10 cellular contexts compared by ENCODE assay signal in genomic region chr2:102060047-102060446, GRCh38.
"Had no signal": no experiment of that assay in that cellular context is flagged by ENCODE, and none has a peak within 500 bp of the region (broad histone marks: within the 10 kb centered on the region; RNA-seq: fewer than 3 reads in every experiment).

No MANE protein-coding gene starts in this region.

- H3K9me3 ChIP-seq: tibial nerve had no signal

- H3K9me3 Mint-ChIP-seq: activated T-helper 1 cell treated with anti-CD3 and anti-CD28 coated beads, Interleukin-12 subunit alpha, Interleukin-12 subunit beta, Interleukin-2, Interleukin-4 antibody, amounts not matched to agents 30 ng/mL and 10 ng/mL and 1 ng/mL, durations not matched to agents 14 hours and 24 hours and 36 hours; effector memory CD8-positive, alpha-beta T cell; stimulated activated memory B cell treated with anti-CD40 and anti-IgM and Interleukin-4, amounts not matched to agents 10 μg/mL and 1 μg/mL and 100 μg/mL, for 72 hours had no signal

- H3K36me3 ChIP-seq: tibial nerve had no signal

- H3K27me3 ChIP-seq: tibial nerve had no signal

- H3K27ac Mint-ChIP-seq: activated T-helper 1 cell treated with anti-CD3 and anti-CD28 coated beads, Interleukin-12 subunit alpha, Interleukin-12 subunit beta, Interleukin-2, Interleukin-4 antibody, amounts not matched to agents 30 ng/mL and 10 ng/mL and 1 ng/mL, durations not matched to agents 14 hours and 24 hours and 36 hours; effector memory CD8-positive, alpha-beta T cell; stimulated activated memory B cell treated with anti-CD40 and anti-IgM and Interleukin-4, amounts not matched to agents 10 μg/mL and 1 μg/mL and 100 μg/mL, for 72 hours had no signal

- H3K4me3 ChIP-seq: tibial nerve had no signal

- DNase-seq: activated CD4-positive, CD25-positive, alpha-beta regulatory T cell treated with anti-CD3 and anti-CD28 coated beads, Interleukin-2, amount 50 U/mL, for 72 hours; activated naive CD4-positive, alpha-beta T cell; dermis blood vessel endothelial cell; effector memory CD8-positive, alpha-beta T cell; stimulated activated CD4-positive, alpha-beta T cell treated with anti-CD3 and anti-CD28 coated beads, Interleukin-2, amount 100 ng/mL, for 24 hours; T-helper 1 cell had no signal

- H3K27me3 Mint-ChIP-seq: effector memory CD8-positive, alpha-beta T cell had no signal

- ATAC-seq: effector memory CD8-positive, alpha-beta T cell; SK-N-SH treated with all-trans-retinoic acid at 6 μM for 48 hours; stimulated activated memory B cell treated with anti-CD40 and anti-IgM and Interleukin-4, amounts not matched to agents 10 μg/mL and 1 μg/mL and 100 μg/mL, for 72 hours had no signal

- H3K36me3 Mint-ChIP-seq: stimulated activated memory B cell treated with anti-CD40 and anti-IgM and Interleukin-4, amounts not matched to agents 10 μg/mL and 1 μg/mL and 100 μg/mL, for 72 hours had no signal

- H3K4me3 Mint-ChIP-seq: activated T-helper 1 cell treated with anti-CD3 and anti-CD28 coated beads, Interleukin-12 subunit alpha, Interleukin-12 subunit beta, Interleukin-2, Interleukin-4 antibody, amounts not matched to agents 30 ng/mL and 10 ng/mL and 1 ng/mL, durations not matched to agents 14 hours and 24 hours and 36 hours; effector memory CD8-positive, alpha-beta T cell; stimulated activated memory B cell treated with anti-CD40 and anti-IgM and Interleukin-4, amounts not matched to agents 10 μg/mL and 1 μg/mL and 100 μg/mL, for 72 hours had no signal
